In genomic region chrY:21102507-21102906, GRCh38 we compare ENCODE assay signal across 26 cellular contexts.
DNase-seq lines count a peak whose midpoint lies in the region; ATAC-seq and TF ChIP-seq lines count a peak whose summit lies in the region.
"Had no signal": no experiment of that assay in that cellular context is flagged by ENCODE, and none has a peak within 500 bp of the region (broad histone marks: within the 10 kb centered on the region; RNA-seq: fewer than 3 reads in every experiment).

No MANE protein-coding gene starts in this region.

- H3K27me3 ChIP-seq in testis (no peaks in the 10 kb centered on the region), upper lobe of left lung (no peaks in the 10 kb centered on the region)

- no peak for TF ChIP-seq EP300 in upper lobe of left lung (IDR thresholded peaks at IDR 0.05)

- no peaks in the 10 kb centered on the region for H3K9me3 Mint-ChIP-seq in activated naive CD4-positive, alpha-beta T cell treated with anti-CD3 and anti-CD28 coated beads, Interleukin-2, amount 10 ng/mL, durations not matched to agents 7 days and 5 days
- H3K9me3 Mint-ChIP-seq in T-helper 2 cell treated with Interferon-gamma antibody and Interleukin-4, amounts not matched to agents 5 μg/mL and 100 μg/mL, for 36 hours: no peaks in the 10 kb centered on the region
- H3K9me3 Mint-ChIP-seq: CD8-positive, alpha-beta T cell; T-cell had no signal

- H3K27ac ChIP-seq in testis (no peak overlapping the region), upper lobe of left lung (no peak overlapping the region)
- H3K27ac ChIP-seq: A549, GM23248, RWPE1 had no signal

- H3K4me1 ChIP-seq in testis (no peaks in the 10 kb centered on the region), upper lobe of left lung (no peaks in the 10 kb centered on the region)
- H3K4me1 ChIP-seq: A549, Caco-2 had no signal

- ATAC-seq in HG02938 (IDR thresholded peaks at IDR 0.05; ENCODE audit: unreplicated experiment) (peak; percentile 52), upper lobe of left lung (ENCODE audit: low FRiP score in 2 of 2) (no peak), GM19328 (IDR thresholded peaks at IDR 0.05; ENCODE audit: unreplicated experiment) (no peak)
- ATAC-seq: A549; CD8-positive, alpha-beta T cell; T-cell had no signal

- TF ChIP-seq CTCF in testis (IDR thresholded peaks at IDR 0.05) (no peak), upper lobe of left lung (IDR thresholded peaks at IDR 0.05) (no peak)

- CTCF ChIA-PET in activated naive CD4-positive, alpha-beta T cell treated with anti-CD3 and anti-CD28 coated beads, Interleukin-2, amount 10 ng/mL, durations not matched to agents 7 days and 5 days (lab: Charles Lee): no interaction called here

- H3K27me3 Mint-ChIP-seq in activated naive CD4-positive, alpha-beta T cell treated with anti-CD3 and anti-CD28 coated beads, Interleukin-2, amount 10 ng/mL, durations not matched to agents 7 days and 5 days: no peaks in the 10 kb centered on the region
- no peaks in the 10 kb centered on the region for H3K27me3 Mint-ChIP-seq in T-helper 2 cell treated with Interferon-gamma antibody and Interleukin-4, amounts not matched to agents 5 μg/mL and 100 μg/mL, for 36 hours (ENCODE audit: low read depth)
- H3K27me3 Mint-ChIP-seq: T-cell had no signal

- no peak overlapping the region for H3K4me3 ChIP-seq in testis
- H3K4me3 ChIP-seq in upper lobe of left lung: no peak overlapping the region
- H3K4me3 ChIP-seq: A549, GM23248 had no signal

- no peak overlapping the region for H3K4me3 Mint-ChIP-seq in activated naive CD4-positive, alpha-beta T cell treated with anti-CD3 and anti-CD28 coated beads, Interleukin-2, amount 10 ng/mL, durations not matched to agents 7 days and 5 days
- peak overlapping the region; percentile 51 for H3K4me3 Mint-ChIP-seq in T-helper 2 cell treated with Interferon-gamma antibody and Interleukin-4, amounts not matched to agents 5 μg/mL and 100 μg/mL, for 36 hours
- H3K4me3 Mint-ChIP-seq: CD8-positive, alpha-beta T cell had no signal

- peak overlapping the region; percentile 4 for H3K27ac Mint-ChIP-seq in activated naive CD4-positive, alpha-beta T cell treated with anti-CD3 and anti-CD28 coated beads, Interleukin-2, amount 10 ng/mL, durations not matched to agents 7 days and 5 days
- H3K27ac Mint-ChIP-seq in T-helper 2 cell treated with Interferon-gamma antibody and Interleukin-4, amounts not matched to agents 5 μg/mL and 100 μg/mL, for 36 hours: peak overlapping the region; percentile 78
- H3K27ac Mint-ChIP-seq: CD8-positive, alpha-beta T cell had no signal

- DNase-seq in activated naive CD4-positive, alpha-beta T cell treated with anti-CD3 and anti-CD28 coated beads, Interleukin-2, amount 10 ng/mL, durations not matched to agents 7 days and 5 days: no peak
- DNase-seq in activated naive CD4-positive, alpha-beta T cell treated with Interleukin-2 at 50 U/mL for 16 hours: no peak
- DNase-seq in T-helper 2 cell treated with Interferon-gamma antibody and Interleukin-4, amounts not matched to agents 5 μg/mL and 100 μg/mL, for 36 hours (ENCODE audit: low spot score): no peak
- peak; percentile 12 for DNase-seq in testis
- DNase-seq in HuH-7 (ENCODE audit: low spot score): no peak
- DNase-seq in upper lobe of left lung: no peak
- DNase-seq: C1 segment of cervical spinal cord; Caco-2; CD8-positive, alpha-beta T cell; GM23248; H7; IMR-90; KG1; NCI-H1105 treated with DMSO at 0.1 percent for 48 hours; NCI-H146; NCI-H1930; NCI-H2107; NCI-H446; NCI-H524 treated with DMSO at 0.1 percent for 48 hours; NCI-H774; SHP77; T-cell had no signal

- H3K36me3 ChIP-seq in testis (ENCODE audit: low read depth, missing control alignments): no peaks in the 10 kb centered on the region
- no peaks in the 10 kb centered on the region for H3K36me3 ChIP-seq in upper lobe of left lung

- H3K36me3 Mint-ChIP-seq in activated naive CD4-positive, alpha-beta T cell treated with anti-CD3 and anti-CD28 coated beads, Interleukin-2, amount 10 ng/mL, durations not matched to agents 7 days and 5 days: peaks cover 2% of the 10 kb centered on the region
- H3K36me3 Mint-ChIP-seq in T-helper 2 cell treated with Interferon-gamma antibody and Interleukin-4, amounts not matched to agents 5 μg/mL and 100 μg/mL, for 36 hours (ENCODE audit: low read depth): peaks cover 8% of the 10 kb centered on the region
- H3K36me3 Mint-ChIP-seq: CD8-positive, alpha-beta T cell; T-cell had no signal

- H3K9me3 ChIP-seq in testis (no peaks in the 10 kb centered on the region), upper lobe of left lung (no peaks in the 10 kb centered on the region)
- H3K9me3 ChIP-seq: A549, Caco-2 had no signal

- TF ChIP-seq POLR2A in testis (IDR thresholded peaks at IDR 0.05) (no peak), upper lobe of left lung (IDR thresholded peaks at IDR 0.05) (no peak)

- peaks cover 37% of the 10 kb centered on the region for H3K4me1 Mint-ChIP-seq in activated naive CD4-positive, alpha-beta T cell treated with anti-CD3 and anti-CD28 coated beads, Interleukin-2, amount 10 ng/mL, durations not matched to agents 7 days and 5 days
- H3K4me1 Mint-ChIP-seq in T-helper 2 cell treated with Interferon-gamma antibody and Interleukin-4, amounts not matched to agents 5 μg/mL and 100 μg/mL, for 36 hours (ENCODE audit: low read depth): peaks cover 48% of the 10 kb centered on the region

- intact Hi-C loops in testis (cut with DNase I; ENCODE audit: low total_unique reads): no loop called here

- 56 to 63% methylated on average over 2 of the region's 2 CpGs for WGBS in testis, 2 donors
- 55% methylated on average over 2 of the region's 2 CpGs; no CpG with 5 or more reads in 1 of the 2 donors for WGBS in upper lobe of left lung, 2 donors
